In genomic region chr20:15925376-15925775, GRCh38 we compare ENCODE assay signal across 32 cellular contexts.
"Had no signal": no experiment of that assay in that cellular context is flagged by ENCODE, and none has a peak within 500 bp of the region (broad histone marks: within the 10 kb centered on the region; RNA-seq: fewer than 3 reads in every experiment).

No MANE protein-coding gene starts in this region.

- ATAC-seq: activated CD8-positive, alpha-beta T cell treated with anti-CD3 and anti-CD28 coated beads for 36 hours; activated naive CD4-positive, alpha-beta T cell treated with anti-CD3 and anti-CD28 coated beads, Interleukin-2, amount 50 U/mL, for 72 hours; activated T-cell treated with anti-CD3 and anti-CD28 coated beads, Interleukin-2, amount 50 U/mL, for 4 hours; activated T-cell treated with anti-CD3 and anti-CD28 coated beads, Interleukin-2, amount 50 U/mL, for 72 hours; activated T-helper 17 cell treated with anti-CD3 and anti-CD28 coated beads, Interleukin-2, amount 50 U/mL, for 72 hours; body of pancreas had no signal

- H3K4me3 ChIP-seq: adrenal gland, body of pancreas had no signal

- H3K27me3 ChIP-seq: adrenal gland, body of pancreas, brain microvascular endothelial cell had no signal

- H3K36me3 ChIP-seq: adrenal gland, brain microvascular endothelial cell had no signal

- DNase-seq: activated B cell treated with CpG ODN at 0.5 μM for 24 hours; activated CD4-positive, alpha-beta memory T cell treated with anti-CD3 and anti-CD28 coated beads for 36 hours; activated CD4-positive, alpha-beta T cell treated with anti-CD3 and anti-CD28 coated beads for 4 hours; activated CD4-positive, alpha-beta T cell treated with anti-CD3 and anti-CD28 coated beads, Interleukin-2, amount 10 ng/mL, durations not matched to agents 24 days and 14 days; activated CD4-positive, alpha-beta T cell treated with anti-CD3 and anti-CD28 coated beads, Interleukin-2, amount 50 U/mL, for 1 hour; activated CD4-positive, alpha-beta T cell treated with anti-CD3 and anti-CD28 coated beads, Interleukin-2, amount 50 U/mL, for 4 hours; activated CD4-positive, CD25-positive, alpha-beta regulatory T cell treated with anti-CD3 and anti-CD28 coated beads, Interleukin-2, amount 50 U/mL, for 72 hours; activated CD8-positive, alpha-beta memory T cell treated with anti-CD3 and anti-CD28 coated beads, Interleukin-2, amount 50 U/mL, for 4 hours; activated CD8-positive, alpha-beta T cell treated with anti-CD3 and anti-CD28 coated beads for 36 hours; activated effector memory CD4-positive, alpha-beta T cell treated with anti-CD3 and anti-CD28 coated beads, Interleukin-2, amount 50 U/mL, for 16 hours; activated gamma-delta T cell treated with Interleukin-2 at 50 U/mL for 16 hours; activated naive CD4-positive, alpha-beta T cell; activated naive CD4-positive, alpha-beta T cell treated with anti-CD3 and anti-CD28 coated beads for 36 hours; activated naive CD4-positive, alpha-beta T cell treated with anti-CD3 and anti-CD28 coated beads, Interleukin-2, amount 50 U/mL, for 16 hours; activated naive CD8-positive, alpha-beta T cell treated with anti-CD3 and anti-CD28 coated beads for 36 hours; activated T-cell treated with anti-CD3 and anti-CD28 coated beads for 4 hours; activated T-cell treated with anti-CD3 and anti-CD28 coated beads, Interleukin-2, amount 50 U/mL, for 1 hour; activated T-cell treated with anti-CD3 and anti-CD28 coated beads, Interleukin-2, amount 50 U/mL, for 4 hours; activated T-cell treated with anti-CD3 and anti-CD28 coated beads, Interleukin-2, amount 50 U/mL, for 72 hours; adrenal gland; amniotic stem cell; aorta; body of pancreas; brain microvascular endothelial cell; central memory CD4-positive, alpha-beta T cell; T-helper 2 cell; T-helper 9 cell had no signal

- H3K9me3 ChIP-seq: adrenal gland, body of pancreas had no signal

- H3K27ac ChIP-seq: adrenal gland, body of pancreas, brain microvascular endothelial cell, VCaP had no signal

- FAIRE-seq: astrocyte, TTC549 had no signal

- H3K4me1 ChIP-seq: adrenal gland, body of pancreas had no signal
